Comparison of ENCODE assay signal across 32 cellular contexts in genomic region chr1:21457654-21458053, GRCh38. TPM values are rescaled to one million over a fixed set of nuclear protein-coding genes. Genes with fewer than 3 reads are reported as not detected.
"Had no signal": no experiment of that assay in that cellular context is flagged by ENCODE, and none has a peak within 500 bp of the region (broad histone marks: within the 10 kb centered on the region; RNA-seq: fewer than 3 reads in every experiment).

No MANE protein-coding gene starts in this region.

- H3K27me3 ChIP-seq: ascending aorta, breast epithelium, cardiac muscle cell, colonic mucosa, esophagus squamous epithelium had no signal

- ATAC-seq: activated CD4-positive, alpha-beta T cell treated with anti-CD3 and anti-CD28 coated beads for 36 hours; activated CD8-positive, alpha-beta memory T cell treated with anti-CD3 and anti-CD28 coated beads, Interleukin-2, amount 10 ng/mL, durations not matched to agents 7 days and 5 days; activated CD8-positive, alpha-beta T cell treated with anti-CD3 and anti-CD28 coated beads, Interleukin-2, amount 10 ng/mL, durations not matched to agents 7 days and 5 days; activated naive CD8-positive, alpha-beta T cell treated with anti-CD3 and anti-CD28 coated beads, Interleukin-2, amount 50 U/mL, for 24 hours had no signal

- H3K9me3 ChIP-seq: ascending aorta, breast epithelium, colonic mucosa, esophagus squamous epithelium had no signal

- FAIRE-seq: endometrium, endothelial cell of umbilical vein had no signal

- H3K4me3 ChIP-seq: ascending aorta, breast epithelium, cardiac muscle cell, colonic mucosa, esophagus squamous epithelium had no signal

- H3K27ac ChIP-seq: ascending aorta, breast epithelium, cardiac muscle cell, colonic mucosa, epithelial cell of prostate, esophagus squamous epithelium had no signal

- DNase-seq: activated CD4-positive, alpha-beta memory T cell treated with anti-CD3 and anti-CD28 coated beads for 36 hours; activated CD4-positive, alpha-beta T cell treated with anti-CD3 and anti-CD28 coated beads for 36 hours; activated CD4-positive, alpha-beta T cell treated with anti-CD3 and anti-CD28 coated beads, Interleukin-2, amount 10 ng/mL, durations not matched to agents 24 days and 14 days; activated CD4-positive, CD25-positive, alpha-beta regulatory T cell; activated CD4-positive, CD25-positive, alpha-beta regulatory T cell treated with anti-CD3 and anti-CD28 coated beads, Interleukin-2, amount 50 U/mL, for 72 hours; activated CD8-positive, alpha-beta memory T cell treated with anti-CD3 and anti-CD28 coated beads, Interleukin-2, amount 10 ng/mL, durations not matched to agents 7 days and 5 days; activated CD8-positive, alpha-beta memory T cell treated with anti-CD3 and anti-CD28 coated beads, Interleukin-2, amount 50 U/mL, for 4 hours; activated CD8-positive, alpha-beta T cell treated with anti-CD3 and anti-CD28 coated beads, Interleukin-2, amount 10 ng/mL, durations not matched to agents 7 days and 5 days; activated effector memory CD4-positive, alpha-beta T cell treated with anti-CD3 and anti-CD28 coated beads, Interleukin-2, amount 50 U/mL, for 16 hours; activated naive CD4-positive, alpha-beta T cell treated with anti-CD3 and anti-CD28 coated beads for 36 hours; activated naive CD8-positive, alpha-beta T cell treated with anti-CD3 and anti-CD28 coated beads for 36 hours; activated naive CD8-positive, alpha-beta T cell treated with anti-CD3 and anti-CD28 coated beads, Interleukin-2, amount 50 U/mL, for 24 hours; activated T-cell treated with anti-CD3 and anti-CD28 coated beads, Interleukin-2, amount 50 U/mL, for 1 hour; activated T-cell treated with anti-CD3 and anti-CD28 coated beads, Interleukin-2, amount 50 U/mL, for 48 hours; central memory CD4-positive, alpha-beta T cell; cerebellar nuclear complex; colonic mucosa; effector CD8-positive, alpha-beta T cell; esophagus squamous epithelium; foreskin melanocyte; head of caudate nucleus; hippocampal formation; T-helper 2 cell had no signal

- H3K4me1 ChIP-seq: ascending aorta, breast epithelium, colonic mucosa had no signal

- H3K36me3 ChIP-seq: ascending aorta, breast epithelium, cardiac muscle cell, colonic mucosa had no signal

RNA-seq across cellular contexts. Expression of gene ALPL, which starts 51.6 kb away (rescaled TPM):
- total RNA-seq: activated CD4-positive, alpha-beta memory T cell treated with anti-CD3 and anti-CD28 coated beads for 36 hours; activated CD4-positive, alpha-beta T cell treated with anti-CD3 and anti-CD28 coated beads for 36 hours; activated CD4-positive, alpha-beta T cell treated with anti-CD3 and anti-CD28 coated beads, Interleukin-2, amount 10 ng/mL, durations not matched to agents 24 days and 14 days; activated CD8-positive, alpha-beta memory T cell treated with anti-CD3 and anti-CD28 coated beads for 36 hours; activated CD8-positive, alpha-beta memory T cell treated with anti-CD3 and anti-CD28 coated beads, Interleukin-2, amount 10 ng/mL, durations not matched to agents 7 days and 5 days; activated CD8-positive, alpha-beta T cell treated with anti-CD3 and anti-CD28 coated beads, Interleukin-2, amount 10 ng/mL, durations not matched to agents 7 days and 5 days; activated naive CD4-positive, alpha-beta T cell treated with anti-CD3 and anti-CD28 coated beads for 36 hours; activated naive CD8-positive, alpha-beta T cell treated with anti-CD3 and anti-CD28 coated beads for 36 hours; activated T-helper 1 cell treated with anti-CD3 and anti-CD28 coated beads, Interleukin-12 subunit alpha, Interleukin-12 subunit beta, Interleukin-2, Interleukin-4 antibody, amounts not matched to agents 30 ng/mL and 10 ng/mL and 1 ng/mL, durations not matched to agents 14 hours and 24 hours and 36 hours; activated T-helper 2 cell treated with anti-CD3 and anti-CD28 coated beads, Interferon-gamma antibody, Interleukin-2, Interleukin-4, amounts not matched to agents 10 μg/mL and 5 μg/mL and 100 μg/mL, durations not matched to agents 14 hours and 24 hours and 36 hours had no signal
